Comparison of ENCODE assay signal across 8 cellular contexts in genomic region chr1:147072371-147073061, GRCh38.
A peak's percentile ranks its signal among the peaks of the same experiment; 100 is the strongest.
DNase-seq lines count a peak whose midpoint lies in the region; ATAC-seq, FAIRE-seq and TF ChIP-seq lines count a peak whose summit lies in the region.

No MANE protein-coding gene starts in this region.

- no peak for FAIRE-seq in HTR-8/SVneo (lab: Jason Lieb, UNC)

- CTCF ChIA-PET in activated CD4-positive, alpha-beta memory T cell treated with anti-CD3 and anti-CD28 coated beads for 36 hours (lab: Charles Lee): interaction anchor here (0.7 kb wide), 1 partner anchor 170 kb away, joined by 3 read pairs; no protein-coding TSS in a partner anchor

- WGBS in heart right ventricle, 2 donors: 3 to 5% methylated on average over 40 of the region's 40 CpGs

- peaks cover 25% of the 10 kb centered on the region for H3K4me1 Mint-ChIP-seq in activated CD4-positive, alpha-beta memory T cell treated with anti-CD3 and anti-CD28 coated beads for 36 hours (ENCODE audit: low read depth)

- peak overlapping the region; percentile 18 for H3K27ac Mint-ChIP-seq in activated CD4-positive, alpha-beta memory T cell treated with anti-CD3 and anti-CD28 coated beads for 36 hours

- peaks cover 3% of the 10 kb centered on the region for H3K9me3 Mint-ChIP-seq in activated CD4-positive, alpha-beta memory T cell treated with anti-CD3 and anti-CD28 coated beads for 36 hours

- ATAC-seq in heart right ventricle: peak in 3 of 8 donors; percentile 24 to 61 (median 42)

- H3K4me3 Mint-ChIP-seq in activated CD4-positive, alpha-beta memory T cell treated with anti-CD3 and anti-CD28 coated beads for 36 hours: peak overlapping the region; percentile 71

- H3K9me3 ChIP-seq in heart right ventricle: no peaks in the 10 kb centered on the region

- intact Hi-C loops in activated CD4-positive, alpha-beta memory T cell treated with anti-CD3 and anti-CD28 coated beads for 36 hours (cut with micrococcal nuclease): no loop called here
- intact Hi-C loops in heart right ventricle (cut with DNase I): no loop called here

- POLR2A ChIA-PET in activated CD4-positive, alpha-beta memory T cell treated with anti-CD3 and anti-CD28 coated beads for 36 hours (lab: Charles Lee): interaction anchor here (1.8 kb wide), 1 partner anchor 12 kb away, joined by 12 read pairs; no protein-coding TSS in a partner anchor

- H3K27me3 ChIP-seq in GM06990 (replicated peaks; ENCODE audit: control insufficient read depth, insufficient read depth, low read length) (peaks cover 5% of the 10 kb centered on the region), heart right ventricle (peaks cover 0 to 78% (median 72%) of the 10 kb centered on the region in 7 donors)

- peaks cover 29% of the 10 kb centered on the region for H3K27me3 Mint-ChIP-seq in activated CD4-positive, alpha-beta memory T cell treated with anti-CD3 and anti-CD28 coated beads for 36 hours

- H3K36me3 ChIP-seq in GM06990 (ENCODE audit: control insufficient read depth, insufficient read depth, low read length) (no peaks in the 10 kb centered on the region), heart right ventricle (no peaks in the 10 kb centered on the region)

- DNase-seq in GM06990 (ENCODE audit: extremely low read depth, insufficient read length): no peak
- peak; percentile 33 for DNase-seq in activated CD4-positive, alpha-beta memory T cell treated with anti-CD3 and anti-CD28 coated beads for 36 hours
- DNase-seq in heart right ventricle: no peak
- DNase-seq in renal cortical epithelial cell (ENCODE audit: low read depth): peak; percentile 2
- no peak for DNase-seq in MV-4-11 (lab: John Stamatoyannopoulos, UW)
- no peak for DNase-seq in effector CD8-positive, alpha-beta T cell (lab: John Stamatoyannopoulos, UW)
- no peak for DNase-seq in HTR-8/SVneo (ENCODE audit: insufficient read length, low spot score)
- DNase-seq in stimulated activated CD4-positive, alpha-beta T cell treated with anti-CD3 and anti-CD28 coated beads, Interleukin-2, amount 100 ng/mL, for 48 hours: no peak

- H3K27ac ChIP-seq in heart right ventricle: no peak overlapping the region

- peaks cover 0 to 9% (median 0%) of the 10 kb centered on the region in 9 donors for H3K4me1 ChIP-seq in heart right ventricle

- TF ChIP-seq CTCF in GM06990 (IDR thresholded peaks at IDR 0.05; ENCODE audit: insufficient read depth, low read length, poor library complexity, severe bottlenecking) (no peak), heart right ventricle (IDR thresholded peaks at IDR 0.05) (no peak)

- H3K4me3 ChIP-seq in GM06990 (replicated peaks; ENCODE audit: low read depth, low read length): peak overlapping the region; percentile 25
- peak overlapping the region in 8 of 10 donors; percentile 21 to 41 (median 34) for H3K4me3 ChIP-seq in heart right ventricle

- no peaks in the 10 kb centered on the region for H3K36me3 Mint-ChIP-seq in activated CD4-positive, alpha-beta memory T cell treated with anti-CD3 and anti-CD28 coated beads for 36 hours

Comparison
In these comparisons a context has a peak if more than half of its experiments do, and no peak if none do; other contexts are left out.
1. DNase-seq: peak in activated CD4-positive, alpha-beta memory T cell treated with anti-CD3 and anti-CD28 coated beads for 36 hours (single experiment) and renal cortical epithelial cell (single experiment); none in GM06990 (single experiment), heart right ventricle (0 of 2), MV-4-11 (single experiment), effector CD8-positive, alpha-beta T cell (single experiment), HTR-8/SVneo (single experiment) and stimulated activated CD4-positive, alpha-beta T cell treated with anti-CD3 and anti-CD28 coated beads, Interleukin-2, amount 100 ng/mL, for 48 hours (0 of 2).